Comparison of ENCODE assay signal across 1 cellular context in genomic region chr3:156610154-156610553, GRCh38.
TF ChIP-seq lines count a peak whose summit lies in the region.

No MANE protein-coding gene starts in this region.

TF ChIP-seq in GM12878, 131 proteins besides CTCF, POLR2A, EP300 and RAD21 (continued from another document):
- TF ChIP-seq MXI1 (IDR thresholded peaks at IDR 0.05; ENCODE audit: low read depth, low read length) (no peak), TARDBP (IDR thresholded peaks at IDR 0.05; ENCODE audit: borderline replicate concordance) (no peak), RFX5 (IDR thresholded peaks at IDR 0.05; ENCODE audit: low read depth, low read length) (no peak), POU2F2 (IDR thresholded peaks at IDR 0.05; ENCODE audit: borderline replicate concordance, low read depth, low read length) (no peak), RB1 (IDR thresholded peaks at IDR 0.05; ENCODE audit: borderline replicate concordance) (no peak), MTA3 (IDR thresholded peaks at IDR 0.05; ENCODE audit: borderline replicate concordance, low read length) (no peak), IRF3 (IDR thresholded peaks at IDR 0.05) (no peak), BCL11A (IDR thresholded peaks at IDR 0.05; ENCODE audit: low read depth, low read length) (no peak), PAX5 (IDR thresholded peaks at IDR 0.05; ENCODE audit: borderline replicate concordance, low read depth, low read length) (no peak), ASH2L (IDR thresholded peaks at IDR 0.05; ENCODE audit: borderline replicate concordance, low read depth) (no peak), MTA2 (IDR thresholded peaks at IDR 0.05; ENCODE audit: low read depth) (no peak), SIN3A (IDR thresholded peaks at IDR 0.05; ENCODE audit: low read depth, low read length) (no peak), PML (IDR thresholded peaks at IDR 0.05; ENCODE audit: low read length) (no peak), IKZF1 (conservative IDR thresholded peaks at IDR 0.05) (no peak), JUNB (IDR thresholded peaks at IDR 0.05) (no peak), GATAD2B (conservative IDR thresholded peaks at IDR 0.05; ENCODE audit: low read depth) (no peak)
TF ChIP-seq in GM12878: peak in this region for 0.
